In genomic region chr15:90213123-90213817, GRCh38 we compare ENCODE assay signal across 12 cellular contexts. TPM values are rescaled to one million over a fixed set of nuclear protein-coding genes. Genes with fewer than 3 reads are reported as not detected.
DNase-seq lines count a peak whose midpoint lies in the region; ATAC-seq and TF ChIP-seq lines count a peak whose summit lies in the region.
"Had no signal": no experiment of that assay in that cellular context is flagged by ENCODE, and none has a peak within 500 bp of the region (broad histone marks: within the 10 kb centered on the region; RNA-seq: fewer than 3 reads in every experiment).

No MANE protein-coding gene starts in this region.

- no peak for TF ChIP-seq EP300 in ovary (IDR thresholded peaks at IDR 0.05)

- peaks cover 23% of the 10 kb centered on the region for H3K36me3 Mint-ChIP-seq in stimulated activated memory B cell treated with anti-CD40 and anti-IgM and Interleukin-4, amounts not matched to agents 10 μg/mL and 1 μg/mL and 100 μg/mL, for 72 hours

- DNase-seq in NCI-H187 (lab: John Stamatoyannopoulos, UW) (peak; percentile 56 to 57), NCI-H187 treated with DMSO at 0.1 percent for 48 hours (lab: John Stamatoyannopoulos, UW) (no peak), Peyer's patch (peak in 2 of 3 donors; percentile 74 to 76), left ventricle myocardium superior (no peak), ovary (no peak)
- DNase-seq: NCI-H1436 treated with DMSO at 0.1 percent for 48 hours had no signal

- peak in 1 of 2 donors; percentile 48 for TF ChIP-seq POLR2A in Peyer's patch (IDR thresholded peaks at IDR 0.05)
- no peak for TF ChIP-seq POLR2A in ovary (IDR thresholded peaks at IDR 0.05)

- intact Hi-C loops in left ventricle myocardium superior (cut with micrococcal nuclease): no loop called here
- intact Hi-C loops in ovary (cut with DNase I): no loop called here

- H3K36me3 ChIP-seq in Peyer's patch: peaks cover 0 to 31% (median 0%) of the 10 kb centered on the region in 3 donors
- H3K36me3 ChIP-seq in ovary: no peaks in the 10 kb centered on the region
- H3K36me3 ChIP-seq: SJSA1 had no signal

- H3K4me3 ChIP-seq in Peyer's patch (no peak overlapping the region), ovary (no peak overlapping the region)
- H3K4me3 ChIP-seq: SJSA1 had no signal

- 79 to 83% (median 82%) methylated on average over 12 of the region's 12 CpGs for WGBS in ovary, 3 donors

- H3K4me1 ChIP-seq in Peyer's patch: peaks cover 13 to 60% (median 23%) of the 10 kb centered on the region in 4 donors
- no peaks in the 10 kb centered on the region for H3K4me1 ChIP-seq in ovary (ENCODE audit: insufficient read depth)

- no peaks in the 10 kb centered on the region for H3K9me3 ChIP-seq in Peyer's patch
- no peaks in the 10 kb centered on the region for H3K9me3 ChIP-seq in ovary
- H3K9me3 ChIP-seq: SJSA1 had no signal

- H3K27ac ChIP-seq in Peyer's patch (peak overlapping the region; percentile 78 to 99 (median 90)), ovary (no peak overlapping the region)
- H3K27ac ChIP-seq: SJSA1 had no signal

- peaks cover 95% of the 10 kb centered on the region for H3K4me1 Mint-ChIP-seq in stimulated activated memory B cell treated with anti-CD40 and anti-IgM and Interleukin-4, amounts not matched to agents 10 μg/mL and 1 μg/mL and 100 μg/mL, for 72 hours

- H3K27me3 ChIP-seq in Peyer's patch: no peaks in the 10 kb centered on the region
- no peaks in the 10 kb centered on the region for H3K27me3 ChIP-seq in ovary
- H3K27me3 ChIP-seq: SJSA1 had no signal

- H3K27ac Mint-ChIP-seq in stimulated activated memory B cell treated with anti-CD40 and anti-IgM and Interleukin-4, amounts not matched to agents 10 μg/mL and 1 μg/mL and 100 μg/mL, for 72 hours: peak overlapping the region; percentile 95

- H3K27me3 Mint-ChIP-seq in stimulated activated memory B cell treated with anti-CD40 and anti-IgM and Interleukin-4, amounts not matched to agents 10 μg/mL and 1 μg/mL and 100 μg/mL, for 72 hours: no peaks in the 10 kb centered on the region

- H3K9me3 Mint-ChIP-seq in stimulated activated memory B cell treated with anti-CD40 and anti-IgM and Interleukin-4, amounts not matched to agents 10 μg/mL and 1 μg/mL and 100 μg/mL, for 72 hours: no peaks in the 10 kb centered on the region

- H3K4me3 Mint-ChIP-seq in stimulated activated memory B cell treated with anti-CD40 and anti-IgM and Interleukin-4, amounts not matched to agents 10 μg/mL and 1 μg/mL and 100 μg/mL, for 72 hours: peak overlapping the region; percentile 66

- no peak for TF ChIP-seq CTCF in Peyer's patch (IDR thresholded peaks at IDR 0.05)
- TF ChIP-seq CTCF in ovary (IDR thresholded peaks at IDR 0.05): no peak

- ATAC-seq in left ventricle myocardium superior (peak; percentile 53), GM19463 (IDR thresholded peaks at IDR 0.05; ENCODE audit: unreplicated experiment) (no peak), GM21529 (IDR thresholded peaks at IDR 0.05; ENCODE audit: unreplicated experiment) (no peak)
- ATAC-seq in stimulated activated memory B cell treated with anti-CD40 and anti-IgM and Interleukin-4, amounts not matched to agents 10 μg/mL and 1 μg/mL and 100 μg/mL, for 72 hours: peak; percentile 49

RNA-seq across cellular contexts. Expression of gene SEMA4B, which starts 12.1 kb away (rescaled TPM):
- total RNA-seq in Peyer's patch (100 to 1,000 TPM in 2 of 4 donors, 10 to 100 TPM in 2; 63.2 to 147 (median 91.3) TPM), left ventricle myocardium superior (23.9 TPM), ovary (10 to 100 TPM; 25.3 to 83.8 (median 51.0) TPM)
- 10 to 100 TPM; 12.4 to 24.4 TPM for polyA plus RNA-seq in ovary

RNA-seq across cellular contexts. Expression of gene CIB1, which starts 20.5 kb away (rescaled TPM):
- total RNA-seq in Peyer's patch: 100 to 1,000 TPM in 3 of 4 donors, 10 to 100 TPM in 1; 71.0 to 166 (median 130) TPM
- total RNA-seq in left ventricle myocardium superior: 71.7 TPM
- total RNA-seq in ovary: 10 to 100 TPM; 18.5 to 68.8 (median 45.0) TPM
- polyA plus RNA-seq in ovary: 10 to 100 TPM; 40.2 to 53.6 TPM

RNA-seq across cellular contexts. Expression of gene GDPGP1, which starts 20.7 kb away (rescaled TPM):
- 10 to 100 TPM in 3 of 4 donors, 1 to 10 TPM in 1; 8.3 to 24.0 (median 19.6) TPM for total RNA-seq in Peyer's patch
- 13.8 TPM for total RNA-seq in left ventricle myocardium superior
- 1 to 10 TPM; 2.5 to 9.3 (median 8.3) TPM for total RNA-seq in ovary
- 1 to 10 TPM; 2.0 to 3.0 TPM for polyA plus RNA-seq in ovary

RNA-seq across cellular contexts. Expression of gene TTLL13, which starts 36.1 kb away (rescaled TPM):
- total RNA-seq in Peyer's patch (not detected), left ventricle myocardium superior (0.20 TPM), ovary (under 1 TPM in 3 of 7 donors, not detected in 4; 0.10 to 0.15 (median 0.13) TPM)
- polyA plus RNA-seq in ovary: under 1 TPM; 0.04 to 0.33 TPM
- total RNA-seq: A172, posterior vena cava, SJSA1 had no signal

RNA-seq across cellular contexts. Expression of gene NGRN, which starts 52.2 kb away (rescaled TPM):
- total RNA-seq in Peyer's patch: 10 to 100 TPM; 33.5 to 48.7 (median 39.2) TPM
- 117 TPM for total RNA-seq in left ventricle myocardium superior
- total RNA-seq in ovary: 100 to 1,000 TPM in 3 of 7 donors, 10 to 100 TPM in 4; 52.8 to 111 (median 86.0) TPM
- 100 to 1,000 TPM in 1 of 2 donors, 10 to 100 TPM in 1; 69.8 to 112 TPM for polyA plus RNA-seq in ovary

Comparison
In these comparisons a context has a peak if more than half of its experiments do, and no peak if none do; other contexts are left out.
1. DNase-seq: peak in NCI-H187 (2 of 2) and Peyer's patch (2 of 3); none in NCI-H187 treated with DMSO at 0.1 percent for 48 hours (single experiment), left ventricle myocardium superior (single experiment) and ovary (0 of 5).
2. H3K27ac ChIP-seq: peak in Peyer's patch (4 of 4); none in ovary (0 of 2).
3. ATAC-seq: peak in left ventricle myocardium superior (single experiment) and stimulated activated memory B cell treated with anti-CD40 and anti-IgM and Interleukin-4, amounts not matched to agents 10 μg/mL and 1 μg/mL and 100 μg/mL, for 72 hours (single experiment); none in GM19463 (single experiment) and GM21529 (single experiment).